ENCODE assay signal across 8 cellular contexts in the genomic region with DNA sequence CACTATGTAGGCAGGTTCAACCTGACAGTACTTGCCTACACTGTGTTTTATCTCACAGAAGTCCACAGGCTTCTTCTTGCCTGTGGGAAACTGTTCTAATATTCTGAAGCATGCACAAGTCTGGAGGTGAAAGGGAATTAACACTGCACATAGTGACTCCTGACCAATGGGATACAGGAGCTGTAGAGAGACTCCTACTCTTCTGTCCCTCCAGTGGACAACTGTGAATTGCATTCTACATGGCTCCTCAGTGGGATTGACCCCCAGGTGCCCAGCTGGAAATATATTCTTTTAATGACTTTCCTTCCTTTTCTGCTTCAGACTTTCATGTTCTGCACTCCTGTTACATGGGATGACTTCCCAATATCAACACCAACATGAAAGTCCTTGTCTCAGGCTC. TPM values are rescaled to one million over a fixed set of nuclear protein-coding genes. Genes with fewer than 3 reads are reported as not detected.
DNase-seq lines count a peak whose midpoint lies in the region; ATAC-seq, FAIRE-seq and TF ChIP-seq lines count a peak whose summit lies in the region.
"Had no signal": no experiment of that assay in that cellular context is flagged by ENCODE, and none has a peak within 500 bp of the region (broad histone marks: within the 10 kb centered on the region; RNA-seq: fewer than 3 reads in every experiment).

No MANE protein-coding gene starts in this region.

- CTCF ChIA-PET in GM10248 (lab: Yijun Ruan, JAX), result interaction anchor here (1.4 kb wide), 1 partner anchor 10 kb away, joined by 3 read pairs; no protein-coding TSS in a partner anchor

- H3K36me3 Mint-ChIP-seq in nephron (ENCODE audit: low read depth), result no peaks in the 10 kb centered on the region

- peaks cover 2% of the 10 kb centered on the region for H3K9me3 Mint-ChIP-seq in nephron

- peak; percentile 44 for FAIRE-seq in GM12892 (lab: Jason Lieb, UNC)

- no peak for TF ChIP-seq POLR2A in GM12892 (IDR thresholded peaks at IDR 0.05; ENCODE audit: low read depth, low read length)

- DNase-seq in GM12892 (ENCODE audit: insufficient read length) (no peak), astrocyte of the hippocampus (ENCODE audit: low read depth, low spot score) (peak; percentile 31), GM10248 (ENCODE audit: extremely low spot score) (no peak), DMS79 (lab: John Stamatoyannopoulos, UW) (no peak), mucosa of gallbladder (ENCODE audit: low spot score) (no peak)
- DNase-seq: aorta had no signal

- POLR2A ChIA-PET in GM10248 (lab: Yijun Ruan, JAX), result no interaction called here

- H3K4me3 Mint-ChIP-seq in nephron, result no peak overlapping the region

- H3K4me1 Mint-ChIP-seq in nephron, result no peaks in the 10 kb centered on the region

- H3K27ac Mint-ChIP-seq in nephron, result no peak overlapping the region

- no peaks in the 10 kb centered on the region for H3K27me3 Mint-ChIP-seq in nephron (ENCODE audit: low read depth)

- ATAC-seq in HG03175 (IDR thresholded peaks at IDR 0.05; ENCODE audit: unreplicated experiment), result peak; percentile 84

- TF ChIP-seq CTCF in nephron (IDR thresholded peaks at IDR 0.05; ENCODE audit: unreplicated experiment in 3 of 3) (peak; percentile 26 to 38 (median 27)), GM10248 (IDR thresholded peaks at IDR 0.05; ENCODE audit: control extremely low read depth, extremely low read depth, low read depth, missing control alignments) (no peak)

RNA-seq across cellular contexts. Expression of a gene that starts 8.2 kb away (rescaled TPM):
- polyA plus RNA-seq in GM12892 (2012; ENCODE audit: missing spikeins), result 8.1 TPM
- total RNA-seq in mucosa of gallbladder, result 47.7 TPM

RNA-seq across cellular contexts. Expression of a gene that starts 57.3 kb away (rescaled TPM):
- polyA plus RNA-seq in GM12892 (2012; ENCODE audit: missing spikeins), result not detected
- 7.6 TPM for total RNA-seq in mucosa of gallbladder
